8 cellular contexts compared by ENCODE assay signal in the genomic region with DNA sequence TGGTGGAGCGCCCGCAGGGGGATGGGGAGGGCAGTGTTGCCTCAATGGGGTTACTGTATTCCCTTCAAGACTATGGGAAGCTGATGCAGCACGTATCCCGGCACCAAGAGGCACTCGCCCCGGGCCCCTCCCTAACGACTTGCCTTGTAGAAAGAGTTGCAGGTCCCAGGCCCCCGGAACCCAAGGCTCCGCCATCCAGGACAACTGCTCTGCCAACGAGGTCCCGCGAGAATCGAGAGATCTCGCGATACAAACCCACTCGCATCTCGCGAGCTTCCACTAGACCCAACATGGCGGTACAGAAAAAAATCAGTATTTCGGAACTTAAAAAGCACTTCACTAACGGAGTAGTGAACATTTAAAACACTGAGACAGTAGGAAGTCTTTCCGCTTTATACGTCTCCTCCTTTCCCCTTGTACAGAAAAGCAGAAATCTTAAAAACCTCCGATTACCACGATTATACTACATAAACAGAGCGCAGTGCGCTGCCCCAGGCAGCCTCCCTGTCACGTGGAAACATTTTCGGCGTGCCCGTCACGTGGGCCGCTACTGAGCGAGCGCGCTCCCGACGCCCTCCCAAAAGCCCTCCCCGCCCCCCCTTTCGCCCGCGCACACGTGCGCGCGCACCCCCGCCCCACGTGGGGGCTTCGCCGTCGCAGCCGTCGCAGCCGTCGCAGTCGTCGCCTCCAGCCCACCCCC. TPM values are rescaled to one million over a fixed set of nuclear protein-coding genes. Genes with fewer than 3 reads are reported as not detected.
DNase-seq lines count a peak whose midpoint lies in the region; ATAC-seq and TF ChIP-seq lines count a peak whose summit lies in the region.

Gene ZZZ3 (minus strand): TSS at position 217 of the 700 bp plus-strand sequence. CDS start 49,304 bp downstream, outside the sequence.

- peak within 1 kb of the TSS; percentile 98 to 99 (median 99) for H3K27ac Mint-ChIP-seq in nephron
- peak within 1 kb of the TSS; percentile 96 for H3K27ac Mint-ChIP-seq in stimulated activated naive CD8-positive, alpha-beta T cell treated with anti-CD3 and anti-CD28 coated beads, Interleukin-15, Interleukin-2, amounts not matched to agents 100 ng/mL and 50 ng/mL, for 24 hours

- H3K4me1 Mint-ChIP-seq in nephron: peaks cover 46% of the 10 kb centered on the region
- H3K4me1 Mint-ChIP-seq in stimulated activated naive CD8-positive, alpha-beta T cell treated with anti-CD3 and anti-CD28 coated beads, Interleukin-15, Interleukin-2, amounts not matched to agents 100 ng/mL and 50 ng/mL, for 24 hours (ENCODE audit: low read depth): peaks cover 48% of the 10 kb centered on the region

- DNase-seq in EL (peak; percentile 95), H4 (ENCODE audit: low spot score) (peak; percentile 81), LoVo (ENCODE audit: low spot score) (peak; percentile 92), RWPE2 (ENCODE audit: low spot score) (peak; percentile 88), fibroblast of pulmonary artery (ENCODE audit: low read depth) (peak; percentile 97)
- DNase-seq in activated T-helper 9 cell treated with anti-CD3 and anti-CD28 coated beads, Interleukin-2, amount 50 U/mL, for 16 hours (ENCODE audit: low read depth): peak; percentile 82

- H3K4me3 ChIP-seq in RWPE2 (ENCODE audit: severe bottlenecking) (peak within 1 kb of the TSS; percentile 77), fibroblast of pulmonary artery (replicated peaks; ENCODE audit: low read depth, low read length) (peak within 1 kb of the TSS; percentile 76)

- H3K9me3 ChIP-seq in RWPE2 (ENCODE audit: severe bottlenecking): no peaks in the 10 kb centered on the region

- H3K36me3 Mint-ChIP-seq in nephron (ENCODE audit: low read depth): no peaks in the 10 kb centered on the region
- H3K36me3 Mint-ChIP-seq in stimulated activated naive CD8-positive, alpha-beta T cell treated with anti-CD3 and anti-CD28 coated beads, Interleukin-15, Interleukin-2, amounts not matched to agents 100 ng/mL and 50 ng/mL, for 24 hours (ENCODE audit: low read depth): peaks cover 4% of the 10 kb centered on the region

- 0 out of 2 replicates have a peak, but pooled peaks cover under 1% of the 10 kb centered on the region for H3K36me3 ChIP-seq in RWPE2 (ENCODE audit: low read depth)

- peaks cover 19% of the 10 kb centered on the region for H3K4me1 ChIP-seq in RWPE2 (ENCODE audit: insufficient read depth, poor library complexity, severe bottlenecking)

- H3K27me3 ChIP-seq in RWPE2 (ENCODE audit: insufficient read depth, poor library complexity, severe bottlenecking): no peaks in the 10 kb centered on the region

- H3K27me3 Mint-ChIP-seq in nephron (ENCODE audit: low read depth): no peaks in the 10 kb centered on the region
- H3K27me3 Mint-ChIP-seq in stimulated activated naive CD8-positive, alpha-beta T cell treated with anti-CD3 and anti-CD28 coated beads, Interleukin-15, Interleukin-2, amounts not matched to agents 100 ng/mL and 50 ng/mL, for 24 hours: no peaks in the 10 kb centered on the region

- peak within 1 kb of the TSS; percentile 84 to 92 (median 92) for H3K4me3 Mint-ChIP-seq in nephron
- H3K4me3 Mint-ChIP-seq in stimulated activated naive CD8-positive, alpha-beta T cell treated with anti-CD3 and anti-CD28 coated beads, Interleukin-15, Interleukin-2, amounts not matched to agents 100 ng/mL and 50 ng/mL, for 24 hours: peak within 1 kb of the TSS; percentile 98

- peak within 1 kb of the TSS; percentile 85 for H3K27ac ChIP-seq in RWPE2 (ENCODE audit: poor library complexity, severe bottlenecking)

- no peak for TF ChIP-seq CTCF in RWPE2 (IDR thresholded peaks at IDR 0.05; ENCODE audit: poor library complexity, severe bottlenecking)
- no peak for TF ChIP-seq CTCF in fibroblast of pulmonary artery (IDR thresholded peaks at IDR 0.05; ENCODE audit: low read length, missing control alignments)
- no peak for TF ChIP-seq CTCF in nephron (IDR thresholded peaks at IDR 0.05; ENCODE audit: unreplicated experiment in 3 of 3)

- peak; percentile 70 for ATAC-seq in RWPE2 (ENCODE audit: low read depth)

- no peaks in the 10 kb centered on the region for H3K9me3 Mint-ChIP-seq in nephron
- H3K9me3 Mint-ChIP-seq in stimulated activated naive CD8-positive, alpha-beta T cell treated with anti-CD3 and anti-CD28 coated beads, Interleukin-15, Interleukin-2, amounts not matched to agents 100 ng/mL and 50 ng/mL, for 24 hours: no peaks in the 10 kb centered on the region

RNA-seq across cellular contexts. Expression of gene ZZZ3, which starts in this region (rescaled TPM):
- total RNA-seq in H4 (2014; rRNA removed; shearing (Covaris generic)): 24.5 and 31.9 TPM in 2 replicates

Comparison
In these comparisons a context has a peak if more than half of its experiments do, and no peak if none do; other contexts are left out.
1. Peak in every context shown above with its lines: DNase-seq, ATAC-seq, H3K4me3 ChIP-seq and H3K27ac ChIP-seq.